ENCODE assay signal across 12 cellular contexts in genomic region chrX:101276238-101276637, GRCh38. TPM values are rescaled to one million over a fixed set of nuclear protein-coding genes. Genes with fewer than 3 reads are reported as not detected.
"Had no signal": no experiment of that assay in that cellular context is flagged by ENCODE, and none has a peak within 500 bp of the region (broad histone marks: within the 10 kb centered on the region; RNA-seq: fewer than 3 reads in every experiment).

No MANE protein-coding gene starts in this region.

- H3K27ac ChIP-seq: GM23248 had no signal

- H3K4me3 ChIP-seq: GM23248, GM23338, HAP-1 had no signal

- H3K9me3 ChIP-seq: HAP-1 had no signal

- H3K4me1 Mint-ChIP-seq: GM23338, H9 had no signal

- H3K4me3 Mint-ChIP-seq: GM23338, H9, HFFc6 had no signal

- H3K27ac Mint-ChIP-seq: GM23338, H9, HFFc6 had no signal

- DNase-seq: GM23248, GOT3, H7, H9, HCEC 1CT, HFFc6 had no signal

- H3K9me3 Mint-ChIP-seq: GM23338, HFFc6 had no signal

- ATAC-seq: GM23338, HCT116 had no signal

- FAIRE-seq: H1, H54 had no signal

- H3K4me1 ChIP-seq: HAP-1 had no signal

- H3K36me3 ChIP-seq: HAP-1 had no signal

RNA-seq across cellular contexts. Expression of gene TAF7L, which starts 14.9 kb away (rescaled TPM):
- total RNA-seq: GM23338, H1, H4, H7, H9 had no signal

RNA-seq across cellular contexts. Expression of gene DRP2, which starts 56.7 kb away (rescaled TPM):
- total RNA-seq: H4 had no signal
